ENCODE assay signal across 9 cellular contexts in the genomic region with DNA sequence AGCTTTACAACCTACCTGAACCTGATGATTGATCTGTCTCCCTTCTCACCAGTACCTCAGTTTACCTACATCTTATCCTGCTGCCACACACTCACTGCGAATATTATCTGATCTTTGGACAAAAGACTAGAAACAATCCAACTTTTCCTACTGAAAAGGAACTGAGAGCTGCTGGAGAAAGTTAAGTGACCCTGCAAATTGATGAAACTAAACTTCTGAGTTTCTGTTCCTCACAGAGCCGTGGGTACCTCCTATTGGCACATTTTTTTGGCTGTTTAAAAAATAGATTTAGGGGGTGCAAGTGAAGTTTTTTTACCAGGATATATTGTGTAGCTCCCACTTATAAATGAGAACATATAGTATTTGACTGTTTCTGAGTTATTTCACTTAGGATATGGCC.
"Had no signal": no experiment of that assay in that cellular context is flagged by ENCODE, and none has a peak within 500 bp of the region (broad histone marks: within the 10 kb centered on the region; RNA-seq: fewer than 3 reads in every experiment).

No MANE protein-coding gene starts in this region.

- H3K36me3 ChIP-seq: HAP-1 had no signal

- H3K9me3 ChIP-seq: HAP-1 had no signal

- H3K4me3 ChIP-seq: GM23338, HAP-1, K562 had no signal

- H3K4me1 ChIP-seq: HAP-1 had no signal

- DNase-seq: H7, HFFc6, IMR-90, KG1 had no signal

- ATAC-seq: GM23338, HCT116, K562 had no signal

- H2AFZ ChIP-seq: GM23338 had no signal

- FAIRE-seq: HTR-8/SVneo, K562 had no signal

- H3K4me2 ChIP-seq: GM23338 had no signal
